Comparison of ENCODE assay signal across 1 cellular context in genomic region chrX:133366735-133367134, GRCh38.
TF ChIP-seq lines count a peak whose summit lies in the region.

No MANE protein-coding gene starts in this region.

TF ChIP-seq in GM12878, 131 proteins besides CTCF, POLR2A, EP300 and RAD21 (continued from another document):
- TF ChIP-seq, protein P1, sequence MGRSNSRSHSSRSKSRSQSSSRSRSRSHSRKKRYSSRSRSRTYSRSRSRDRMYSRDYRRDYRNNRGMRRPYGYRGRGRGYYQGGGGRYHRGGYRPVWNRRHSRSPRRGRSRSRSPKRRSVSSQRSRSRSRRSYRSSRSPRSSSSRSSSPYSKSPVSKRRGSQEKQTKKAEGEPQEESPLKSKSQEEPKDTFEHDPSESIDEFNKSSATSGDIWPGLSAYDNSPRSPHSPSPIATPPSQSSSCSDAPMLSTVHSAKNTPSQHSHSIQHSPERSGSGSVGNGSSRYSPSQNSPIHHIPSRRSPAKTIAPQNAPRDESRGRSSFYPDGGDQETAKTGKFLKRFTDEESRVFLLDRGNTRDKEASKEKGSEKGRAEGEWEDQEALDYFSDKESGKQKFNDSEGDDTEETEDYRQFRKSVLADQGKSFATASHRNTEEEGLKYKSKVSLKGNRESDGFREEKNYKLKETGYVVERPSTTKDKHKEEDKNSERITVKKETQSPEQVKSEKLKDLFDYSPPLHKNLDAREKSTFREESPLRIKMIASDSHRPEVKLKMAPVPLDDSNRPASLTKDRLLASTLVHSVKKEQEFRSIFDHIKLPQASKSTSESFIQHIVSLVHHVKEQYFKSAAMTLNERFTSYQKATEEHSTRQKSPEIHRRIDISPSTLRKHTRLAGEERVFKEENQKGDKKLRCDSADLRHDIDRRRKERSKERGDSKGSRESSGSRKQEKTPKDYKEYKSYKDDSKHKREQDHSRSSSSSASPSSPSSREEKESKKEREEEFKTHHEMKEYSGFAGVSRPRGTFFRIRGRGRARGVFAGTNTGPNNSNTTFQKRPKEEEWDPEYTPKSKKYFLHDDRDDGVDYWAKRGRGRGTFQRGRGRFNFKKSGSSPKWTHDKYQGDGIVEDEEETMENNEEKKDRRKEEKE (IDR thresholded peaks at IDR 0.05), result no peak
- TF ChIP-seq POLR2AphosphoS2 (IDR thresholded peaks at IDR 0.05; ENCODE audit: low read depth, low read length) (no peak), HDAC2 (IDR thresholded peaks at IDR 0.05) (no peak), SMC3 (IDR thresholded peaks at IDR 0.05; ENCODE audit: borderline replicate concordance, low read length) (no peak), CHD2 (IDR thresholded peaks at IDR 0.05; ENCODE audit: borderline replicate concordance, low read depth, low read length) (no peak), TCF3 (IDR thresholded peaks at IDR 0.05; ENCODE audit: borderline replicate concordance, insufficient read depth, low read depth, low read length) (no peak), NR2C2 (IDR thresholded peaks at IDR 0.05; ENCODE audit: borderline replicate concordance, control insufficient read depth, insufficient read length, low read depth) (no peak), ZSCAN29 (IDR thresholded peaks at IDR 0.05) (no peak)
- TF ChIP-seq, protein P2, sequence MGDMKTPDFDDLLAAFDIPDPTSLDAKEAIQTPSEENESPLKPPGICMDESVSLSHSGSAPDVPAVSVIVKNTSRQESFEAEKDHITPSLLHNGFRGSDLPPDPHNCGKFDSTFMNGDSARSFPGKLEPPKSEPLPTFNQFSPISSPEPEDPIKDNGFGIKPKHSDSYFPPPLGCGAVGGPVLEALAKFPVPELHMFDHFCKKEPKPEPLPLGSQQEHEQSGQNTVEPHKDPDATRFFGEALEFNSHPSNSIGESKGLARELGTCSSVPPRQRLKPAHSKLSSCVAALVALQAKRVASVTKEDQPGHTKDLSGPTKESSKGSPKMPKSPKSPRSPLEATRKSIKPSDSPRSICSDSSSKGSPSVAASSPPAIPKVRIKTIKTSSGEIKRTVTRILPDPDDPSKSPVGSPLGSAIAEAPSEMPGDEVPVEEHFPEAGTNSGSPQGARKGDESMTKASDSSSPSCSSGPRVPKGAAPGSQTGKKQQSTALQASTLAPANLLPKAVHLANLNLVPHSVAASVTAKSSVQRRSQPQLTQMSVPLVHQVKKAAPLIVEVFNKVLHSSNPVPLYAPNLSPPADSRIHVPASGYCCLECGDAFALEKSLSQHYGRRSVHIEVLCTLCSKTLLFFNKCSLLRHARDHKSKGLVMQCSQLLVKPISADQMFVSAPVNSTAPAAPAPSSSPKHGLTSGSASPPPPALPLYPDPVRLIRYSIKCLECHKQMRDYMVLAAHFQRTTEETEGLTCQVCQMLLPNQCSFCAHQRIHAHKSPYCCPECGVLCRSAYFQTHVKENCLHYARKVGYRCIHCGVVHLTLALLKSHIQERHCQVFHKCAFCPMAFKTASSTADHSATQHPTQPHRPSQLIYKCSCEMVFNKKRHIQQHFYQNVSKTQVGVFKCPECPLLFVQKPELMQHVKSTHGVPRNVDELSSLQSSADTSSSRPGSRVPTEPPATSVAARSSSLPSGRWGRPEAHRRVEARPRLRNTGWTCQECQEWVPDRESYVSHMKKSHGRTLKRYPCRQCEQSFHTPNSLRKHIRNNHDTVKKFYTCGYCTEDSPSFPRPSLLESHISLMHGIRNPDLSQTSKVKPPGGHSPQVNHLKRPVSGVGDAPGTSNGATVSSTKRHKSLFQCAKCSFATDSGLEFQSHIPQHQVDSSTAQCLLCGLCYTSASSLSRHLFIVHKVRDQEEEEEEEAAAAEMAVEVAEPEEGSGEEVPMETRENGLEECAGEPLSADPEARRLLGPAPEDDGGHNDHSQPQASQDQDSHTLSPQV (IDR thresholded peaks at IDR 0.05), result no peak
